In the genomic region with DNA sequence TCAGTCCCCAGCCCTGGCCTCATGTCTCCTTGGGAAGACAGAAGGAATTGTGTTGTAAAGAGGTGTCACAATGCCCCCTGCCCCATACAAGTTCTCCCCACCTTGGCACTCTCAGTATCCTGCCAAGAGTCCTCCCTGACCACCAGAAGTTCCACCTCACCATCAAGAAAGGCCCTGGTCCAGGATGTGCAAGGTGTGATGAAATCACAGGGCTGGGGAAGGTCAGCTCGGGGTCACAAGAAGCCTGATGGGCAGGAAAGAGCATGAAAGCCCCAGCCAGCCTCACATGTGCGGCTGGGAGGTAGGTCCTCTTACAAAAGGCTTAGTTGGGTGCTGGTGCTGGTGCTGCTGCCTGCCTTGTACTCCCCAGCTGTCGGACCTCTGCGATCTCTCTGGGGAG, we compare ENCODE assay signal across 24 cellular contexts. TPM values are rescaled to one million over a fixed set of nuclear protein-coding genes. Genes with fewer than 3 reads are reported as not detected.
"Had no signal": no experiment of that assay in that cellular context is flagged by ENCODE, and none has a peak within 500 bp of the region (broad histone marks: within the 10 kb centered on the region; RNA-seq: fewer than 3 reads in every experiment).

No MANE protein-coding gene starts in this region.

- H3K36me3 ChIP-seq: gastrocnemius medialis, lower lobe of right lung, ovary, spleen, thyroid gland, vagina had no signal

- H3K9me3 ChIP-seq: gastrocnemius medialis, lower lobe of right lung, mucosa of descending colon, ovary, psoas muscle, spleen, thyroid gland, vagina had no signal

- H3K4me3 ChIP-seq: gastrocnemius medialis, lower lobe of right lung, mucosa of descending colon, ovary, psoas muscle, skin epidermis, spleen, thyroid gland, vagina had no signal

- H3K4me1 ChIP-seq: gastrocnemius medialis, lower lobe of right lung, psoas muscle, spleen, vagina had no signal

- H3K27me3 ChIP-seq: gastrocnemius medialis, ovary, thyroid gland, vagina had no signal

- ATAC-seq: effector memory CD8-positive, alpha-beta T cell; gastrocnemius medialis; left ventricle myocardium superior; lower lobe of right lung; mucosa of descending colon; psoas muscle; right cardiac atrium; stimulated activated memory B cell treated with anti-CD40 and anti-IgM and Interleukin-4, amounts not matched to agents 10 μg/mL and 1 μg/mL and 100 μg/mL, for 72 hours had no signal

- H3K27ac ChIP-seq: gastrocnemius medialis, lower lobe of right lung, ovary, psoas muscle, skin epidermis, spleen, thyroid gland, vagina had no signal

- FAIRE-seq: keratinocyte had no signal

- DNase-seq: cortex of kidney; effector memory CD8-positive, alpha-beta T cell; foreskin fibroblast; gastrocnemius medialis; head of caudate nucleus; left ventricle myocardium superior; lower lobe of right lung; mucosa of descending colon; naive B cell; occipital lobe; ovary; psoas muscle; right cardiac atrium; spleen; stimulated activated CD4-positive, alpha-beta T cell treated with anti-CD3 and anti-CD28 coated beads, Interleukin-4, amount 100 ng/mL, for 4 hours; thyroid gland; trophoblast cell had no signal

RNA-seq across cellular contexts. Expression of a gene that starts 12.9 kb away (rescaled TPM):
- total RNA-seq: occipital lobe had no signal

RNA-seq across cellular contexts. Expression of a gene that starts 17.9 kb away (rescaled TPM):
- total RNA-seq: dermis microvascular lymphatic vessel endothelial cell, gastrocnemius medialis, left ventricle myocardium superior, lower lobe of right lung, mucosa of descending colon, ovary, psoas muscle, right cardiac atrium, spleen, thyroid gland, ureter, vagina had no signal
- polyA plus RNA-seq: esophagus, keratinocyte, psoas muscle, right cardiac atrium had no signal

RNA-seq across cellular contexts. Expression of a gene that starts 39.5 kb away (rescaled TPM):
- total RNA-seq: occipital lobe, vagina had no signal
